27 cellular contexts compared by ENCODE assay signal in the genomic region with DNA sequence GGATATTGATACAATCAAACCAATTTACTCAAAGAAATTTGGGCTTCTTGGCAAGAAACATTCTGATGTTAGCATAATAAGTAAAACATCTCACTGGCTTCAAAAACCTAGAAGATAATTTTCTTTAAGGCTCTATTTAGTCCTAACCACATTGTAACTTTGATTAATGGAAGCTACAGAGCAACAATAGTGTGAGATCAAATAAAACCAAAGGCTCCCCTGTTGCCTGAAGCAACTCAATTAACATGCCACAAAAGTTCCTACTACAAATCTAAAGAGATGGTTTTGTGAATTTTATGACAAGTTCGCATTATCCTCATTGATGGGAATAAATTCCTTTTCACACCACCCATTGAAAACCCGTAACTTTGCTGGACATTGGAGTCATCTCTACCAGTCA. TPM values are rescaled to one million over a fixed set of nuclear protein-coding genes. Genes with fewer than 3 reads are reported as not detected.
DNase-seq lines count a peak whose midpoint lies in the region; ATAC-seq, FAIRE-seq and TF ChIP-seq lines count a peak whose summit lies in the region.
"Had no signal": no experiment of that assay in that cellular context is flagged by ENCODE, and none has a peak within 500 bp of the region (broad histone marks: within the 10 kb centered on the region; RNA-seq: fewer than 3 reads in every experiment).

No MANE protein-coding gene starts in this region.

- no peak overlapping the region for H2AK5ac ChIP-seq in mesenchymal stem cell (ENCODE audit: low read length, severe bottlenecking)

- 97% methylated on average over 2 of the region's 2 CpGs for WGBS in mesenchymal stem cell
- WGBS in heart right ventricle, 2 donors, result 98 to 99% methylated on average over 2 of the region's 2 CpGs

- H3K4me1 ChIP-seq in astrocyte (ENCODE audit: insufficient read depth, low read length), result peaks cover 4% of the 10 kb centered on the region
- no peaks in the 10 kb centered on the region for H3K4me1 ChIP-seq in mesenchymal stem cell (ENCODE audit: control insufficient read depth, insufficient read depth, low read depth, low read length)
- peaks cover 0 to 15% (median 8%) of the 10 kb centered on the region in 9 donors for H3K4me1 ChIP-seq in heart right ventricle
- H3K4me1 ChIP-seq: BE2C, SJCRH30 had no signal

- H3K9me3 ChIP-seq in astrocyte (ENCODE audit: insufficient read depth, low read depth, low read length), result no peaks in the 10 kb centered on the region
- H3K9me3 ChIP-seq in mesenchymal stem cell (ENCODE audit: control insufficient read depth, low read length), result no peaks in the 10 kb centered on the region
- no peaks in the 10 kb centered on the region for H3K9me3 ChIP-seq in heart right ventricle
- H3K9me3 ChIP-seq: BE2C, SJCRH30 had no signal

- H3K4me2 ChIP-seq in astrocyte (ENCODE audit: low read length), result no peak overlapping the region
- H3K4me2 ChIP-seq in mesenchymal stem cell (ENCODE audit: low read length, poor library complexity, severe bottlenecking), result no peak overlapping the region

- no peak overlapping the region for H4K91ac ChIP-seq in mesenchymal stem cell (ENCODE audit: low read length)

- FAIRE-seq in H54 (lab: Jason Lieb, UNC) (peak; percentile 15), astrocyte (lab: Jason Lieb, UNC) (no peak)
- FAIRE-seq: GM12892 had no signal

- no peak for TF ChIP-seq POLR2A in H54 (IDR thresholded peaks at IDR 0.05; ENCODE audit: low read depth, low read length)

- no peaks in the 10 kb centered on the region for H3K79me2 ChIP-seq in astrocyte (ENCODE audit: insufficient read depth, low read length)

- no peak overlapping the region for H3K4ac ChIP-seq in mesenchymal stem cell (ENCODE audit: low read depth in 1 of 2, low read length in 2 of 2)

- no peak overlapping the region for H3K27ac Mint-ChIP-seq in astrocyte (ENCODE audit: unreplicated experiment)
- H3K27ac Mint-ChIP-seq: CD14-positive monocyte; CD8-positive, alpha-beta memory T cell; H9; T-cell had no signal

- peaks cover 4% of the 10 kb centered on the region for H3K79me1 ChIP-seq in mesenchymal stem cell (replicated peaks; ENCODE audit: low read length, poor library complexity, severe bottlenecking)

- H3K9me3 Mint-ChIP-seq in astrocyte (ENCODE audit: unreplicated experiment), result no peaks in the 10 kb centered on the region
- H3K9me3 Mint-ChIP-seq: CD14-positive monocyte; CD8-positive, alpha-beta memory T cell; H9; T-cell had no signal

- peak; percentile 43 for DNase-seq in AG09309 (ENCODE audit: low read depth)
- no peak for DNase-seq in H54 (ENCODE audit: insufficient read length, low spot score)
- DNase-seq in astrocyte (ENCODE audit: low read depth), result peak; percentile 26
- DNase-seq in mesenchymal stem cell, result no peak
- no peak for DNase-seq in heart right ventricle
- DNase-seq in Ammon's horn (ENCODE audit: low spot score), result no peak
- DNase-seq: BE2C; CD8-positive, alpha-beta memory T cell; DMS 273 treated with DMSO at 0.1 percent for 48 hours; DMS79; GF-D8; H9; Karpas-422; NCI-H1105; NCI-H146; NCI-H1930; NCI-H446; NCI-H524 treated with DMSO at 0.1 percent for 48 hours; NCI-H774; PC-3; SJCRH30; T-cell had no signal

- H4K8ac ChIP-seq in mesenchymal stem cell (ENCODE audit: low read length), result no peak overlapping the region

- H3K36me3 ChIP-seq in astrocyte (ENCODE audit: insufficient read depth, low read length), result no peaks in the 10 kb centered on the region
- H3K36me3 ChIP-seq in mesenchymal stem cell (ENCODE audit: control insufficient read depth in 1 of 2, insufficient read depth in 2 of 2, low read depth in 1 of 2, low read length in 2 of 2), result peaks cover 0 to 17% of the 10 kb centered on the region in 2 experiments
- H3K36me3 ChIP-seq in heart right ventricle, result peaks cover 0 to 26% (median 7%) of the 10 kb centered on the region in 9 donors
- H3K36me3 ChIP-seq: BE2C, SJCRH30 had no signal

- H2AFZ ChIP-seq in astrocyte (ENCODE audit: low read depth, low read length), result no peak overlapping the region
- no peak overlapping the region for H2AFZ ChIP-seq in mesenchymal stem cell (ENCODE audit: low read depth, low read length)

- H3K9ac ChIP-seq in astrocyte (ENCODE audit: low read length) (no peak overlapping the region), mesenchymal stem cell (ENCODE audit: low read length) (peak overlapping the region; percentile 65)

- TF ChIP-seq CTCF in AG09309 (IDR thresholded peaks at IDR 0.05; ENCODE audit: control insufficient read depth, insufficient read depth, low read depth, low read length, missing control alignments) (no peak), astrocyte (IDR thresholded peaks at IDR 0.05; ENCODE audit: insufficient read depth, low read depth, low read length) (no peak), heart right ventricle (IDR thresholded peaks at IDR 0.05) (no peak)

- H2BK15ac ChIP-seq in mesenchymal stem cell (ENCODE audit: low read depth, poor library complexity, severe bottlenecking), result no peak overlapping the region

- H4K20me1 ChIP-seq in astrocyte (ENCODE audit: insufficient read depth, low read length), result no peaks in the 10 kb centered on the region

- no peak overlapping the region for H2BK5ac ChIP-seq in mesenchymal stem cell (ENCODE audit: low read depth, low read length, poor library complexity, severe bottlenecking)

- no peak overlapping the region for H3K14ac ChIP-seq in mesenchymal stem cell (ENCODE audit: low read length in 2 of 2)

- H2BK12ac ChIP-seq in mesenchymal stem cell (ENCODE audit: low read length in 2 of 2), result no peak overlapping the region

- H3K4me3 Mint-ChIP-seq in astrocyte (ENCODE audit: unreplicated experiment), result no peak overlapping the region
- H3K4me3 Mint-ChIP-seq: CD14-positive monocyte; CD8-positive, alpha-beta memory T cell; H9; T-cell had no signal

- H3K36me3 Mint-ChIP-seq in astrocyte (ENCODE audit: low read depth, unreplicated experiment), result no peaks in the 10 kb centered on the region

- H3K23ac ChIP-seq in mesenchymal stem cell (ENCODE audit: low read length in 2 of 2), result no peak overlapping the region

- no peak overlapping the region for H2BK120ac ChIP-seq in mesenchymal stem cell (ENCODE audit: low read depth, low read length)

- H3K18ac ChIP-seq in mesenchymal stem cell (ENCODE audit: low read depth in 1 of 2, low read length in 2 of 2), result no peak overlapping the region

- no peaks in the 10 kb centered on the region for H3K27me3 Mint-ChIP-seq in astrocyte (ENCODE audit: low read depth, unreplicated experiment)
- H3K27me3 Mint-ChIP-seq: CD8-positive, alpha-beta memory T cell; T-cell had no signal

- no peaks in the 10 kb centered on the region for H3K27me3 ChIP-seq in astrocyte (ENCODE audit: insufficient read depth, low read length)
- no peaks in the 10 kb centered on the region for H3K27me3 ChIP-seq in mesenchymal stem cell (ENCODE audit: control insufficient read depth in 1 of 2, insufficient read depth in 1 of 2, low read length in 2 of 2)
- no peaks in the 10 kb centered on the region for H3K27me3 ChIP-seq in heart right ventricle
- H3K27me3 ChIP-seq: BE2C, SJCRH30 had no signal

- H3K4me1 Mint-ChIP-seq in astrocyte (ENCODE audit: low read depth, unreplicated experiment), result peaks cover 8% of the 10 kb centered on the region

- H3K27ac ChIP-seq in astrocyte (ENCODE audit: low read depth, low read length) (no peak overlapping the region), mesenchymal stem cell (ENCODE audit: low read length, poor library complexity, severe bottlenecking) (no peak overlapping the region), heart right ventricle (no peak overlapping the region)
- H3K27ac ChIP-seq: HL-60, SJCRH30 had no signal

- ATAC-seq in activated CD4-positive, CD25-positive, alpha-beta regulatory T cell treated with anti-CD3 and anti-CD28 coated beads, Interleukin-2, amount 50 U/mL, for 24 hours, result no peak
- ATAC-seq in heart right ventricle (no peak), HG02610 (IDR thresholded peaks at IDR 0.05; ENCODE audit: unreplicated experiment) (no peak)
- ATAC-seq: PC-3, T-cell had no signal

- no peak overlapping the region for H3K4me3 ChIP-seq in AG09309 (ENCODE audit: control insufficient read depth, low read depth, low read length)
- H3K4me3 ChIP-seq in astrocyte (ENCODE audit: insufficient read depth, low read depth, low read length), result no peak overlapping the region
- no peak overlapping the region for H3K4me3 ChIP-seq in mesenchymal stem cell (ENCODE audit: insufficient read depth in 1 of 2, low read depth in 1 of 2, low read length in 2 of 2)
- no peak overlapping the region for H3K4me3 ChIP-seq in heart right ventricle
- H3K4me3 ChIP-seq: SJCRH30 had no signal

- intact Hi-C loops in heart right ventricle (cut with DNase I), result loop anchor here in 4 of 10 donors (5.0 to 10.0 kb wide), 5 partner anchors 135 to 295 kb away; no protein-coding TSS in a partner anchor

RNA-seq across cellular contexts. Expression of gene DPH6, which starts 5.9 kb away (rescaled TPM):
- total RNA-seq in astrocyte, result 6.9 and 7.6 TPM in 2 replicates
- polyA plus RNA-seq in mesenchymal stem cell (2013, experiment 1 of 2), result 2.7 TPM
- 3.2 TPM for polyA plus RNA-seq in mesenchymal stem cell (2013, experiment 2 of 2)
- total RNA-seq in heart right ventricle, result 10 to 100 TPM; 12.2 to 25.8 (median 23.4) TPM
- 1 to 10 TPM; 6.1 to 7.6 TPM for polyA plus RNA-seq in heart right ventricle

Comparison
In these comparisons a context has a peak if more than half of its experiments do, and no peak if none do; other contexts are left out.
1. DNase-seq: peak in AG09309 (single experiment) and astrocyte (single experiment); none in H54 (single experiment), mesenchymal stem cell (single experiment), heart right ventricle (0 of 2) and Ammon's horn (single experiment).